Comparison of ENCODE assay signal across 16 cellular contexts in genomic region chr16:70614208-70614951, GRCh38. TPM values are rescaled to one million over a fixed set of nuclear protein-coding genes. Genes with fewer than 3 reads are reported as not detected.
"Had no signal": no experiment of that assay in that cellular context is flagged by ENCODE, and none has a peak within 500 bp of the region (broad histone marks: within the 10 kb centered on the region; RNA-seq: fewer than 3 reads in every experiment).

No MANE protein-coding gene starts in this region.

- H3K9me3 ChIP-seq: breast epithelium, heart left ventricle, thyroid gland, uterus had no signal

- H3K4me1 Mint-ChIP-seq: activated naive CD8-positive, alpha-beta T cell treated with anti-CD3 and anti-CD28 coated beads, Interleukin-2, amount 10 ng/mL, durations not matched to agents 7 days and 5 days; natural killer cell had no signal

- H3K4me3 ChIP-seq: breast epithelium, heart left ventricle, thyroid gland, uterus had no signal

- H3K36me3 Mint-ChIP-seq: activated naive CD8-positive, alpha-beta T cell treated with anti-CD3 and anti-CD28 coated beads, Interleukin-2, amount 10 ng/mL, durations not matched to agents 7 days and 5 days; natural killer cell had no signal

- H3K4me3 Mint-ChIP-seq: activated CD8-positive, alpha-beta T cell treated with anti-CD3 and anti-CD28 coated beads for 36 hours; activated naive CD8-positive, alpha-beta T cell treated with anti-CD3 and anti-CD28 coated beads, Interleukin-2, amount 10 ng/mL, durations not matched to agents 7 days and 5 days; activated T-cell treated with anti-CD3 and anti-CD28 coated beads, Interleukin-2, amount 50 U/mL, for 72 hours; natural killer cell had no signal

- H3K27me3 ChIP-seq: breast epithelium, heart left ventricle, thyroid gland, uterus had no signal

- ATAC-seq: activated CD8-positive, alpha-beta T cell treated with anti-CD3 and anti-CD28 coated beads for 36 hours; activated T-cell treated with anti-CD3 and anti-CD28 coated beads, Interleukin-2, amount 50 U/mL, for 72 hours; heart left ventricle; left lobe of liver had no signal

- H3K27ac Mint-ChIP-seq: activated CD8-positive, alpha-beta T cell treated with anti-CD3 and anti-CD28 coated beads for 36 hours; activated naive CD8-positive, alpha-beta T cell treated with anti-CD3 and anti-CD28 coated beads, Interleukin-2, amount 10 ng/mL, durations not matched to agents 7 days and 5 days; activated T-cell treated with anti-CD3 and anti-CD28 coated beads, Interleukin-2, amount 50 U/mL, for 72 hours; natural killer cell had no signal

- H3K4me1 ChIP-seq: uterus had no signal

- H3K27ac ChIP-seq: breast epithelium, heart left ventricle, thyroid gland, uterus had no signal

- H3K9me3 Mint-ChIP-seq: activated CD8-positive, alpha-beta T cell treated with anti-CD3 and anti-CD28 coated beads for 36 hours; activated naive CD8-positive, alpha-beta T cell treated with anti-CD3 and anti-CD28 coated beads, Interleukin-2, amount 10 ng/mL, durations not matched to agents 7 days and 5 days; activated T-cell treated with anti-CD3 and anti-CD28 coated beads, Interleukin-2, amount 50 U/mL, for 72 hours; natural killer cell had no signal

- DNase-seq: activated CD4-positive, alpha-beta T cell treated with anti-CD3 and anti-CD28 coated beads for 1 hour; activated CD8-positive, alpha-beta memory T cell treated with anti-CD3 and anti-CD28 coated beads, Interleukin-2, amount 50 U/mL, for 4 hours; activated CD8-positive, alpha-beta T cell treated with anti-CD3 and anti-CD28 coated beads for 36 hours; activated naive CD8-positive, alpha-beta T cell treated with anti-CD3 and anti-CD28 coated beads, Interleukin-2, amount 10 ng/mL, durations not matched to agents 7 days and 5 days; activated T-cell treated with anti-CD3 and anti-CD28 coated beads, Interleukin-2, amount 50 U/mL, for 72 hours; aorta; foreskin melanocyte; heart left ventricle; mammary epithelial cell; natural killer cell; stimulated activated CD4-positive, alpha-beta T cell treated with anti-CD3 and anti-CD28 coated beads, Interleukin-4, amount 100 ng/mL, for 1 hour; thyroid gland; uterus had no signal

- H3K27me3 Mint-ChIP-seq: activated CD8-positive, alpha-beta T cell treated with anti-CD3 and anti-CD28 coated beads for 36 hours had no signal

- H3K36me3 ChIP-seq: breast epithelium, heart left ventricle, thyroid gland, uterus had no signal

RNA-seq across cellular contexts. Expression of gene IL34, which starts 32.0 kb away (rescaled TPM):
- total RNA-seq: activated CD8-positive, alpha-beta T cell treated with anti-CD3 and anti-CD28 coated beads for 36 hours; T-helper 1 cell treated with Interleukin-12 subunit alpha and Interleukin-12 subunit beta and Interleukin-4 antibody, amounts not matched to agents 30 ng/mL and 1 ng/mL, for 36 hours had no signal
